ENCODE assay signal across 8 cellular contexts in the genomic region with DNA sequence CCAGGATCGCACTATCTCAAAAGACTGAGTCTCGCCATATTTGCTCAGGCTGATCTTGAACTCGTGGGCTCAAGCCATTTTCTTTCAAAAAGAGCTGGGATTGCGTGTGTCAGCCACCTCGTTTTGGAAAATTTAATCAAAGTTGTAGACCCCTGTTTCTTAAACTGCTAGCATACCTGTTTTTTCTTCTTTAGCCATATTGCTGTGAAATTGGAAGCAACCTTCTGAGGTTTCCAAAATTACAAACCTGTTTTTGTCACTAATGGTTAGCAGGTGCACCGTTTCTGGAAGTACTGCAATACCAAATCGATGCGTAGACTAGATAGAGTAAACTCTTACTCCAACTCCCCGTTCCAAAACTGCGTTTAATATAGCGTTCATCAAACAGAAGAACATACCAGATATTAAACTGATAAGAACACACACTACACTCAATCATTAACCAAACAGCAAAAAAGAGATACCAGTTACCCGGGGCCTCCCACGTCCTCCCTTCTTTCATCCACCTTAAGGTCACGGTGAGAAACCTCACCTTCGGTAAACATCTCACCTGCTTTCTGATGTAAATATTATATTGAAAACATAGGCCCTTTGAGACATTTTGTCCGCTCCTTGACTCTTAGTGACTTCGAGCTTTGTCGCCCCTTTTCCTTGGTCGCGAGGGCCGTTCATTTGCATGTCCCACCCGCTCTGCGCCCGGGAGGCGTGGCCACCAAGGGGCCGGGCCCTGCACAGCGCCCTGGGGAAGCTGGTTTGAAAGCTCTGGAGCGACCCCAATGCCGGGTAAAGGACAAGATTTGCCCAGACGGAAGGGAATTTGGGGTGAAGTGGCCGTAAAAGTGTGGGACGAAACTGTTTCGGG. TPM values are rescaled to one million over a fixed set of nuclear protein-coding genes. Genes with fewer than 3 reads are reported as not detected.
A peak's percentile ranks its signal among the peaks of the same experiment; 100 is the strongest.
DNase-seq lines count a peak whose midpoint lies in the region; ATAC-seq lines count a peak whose summit lies in the region.

RNU2-63P (minus strand) TSS at position 462 of the 862 bp plus-strand sequence.

- ATAC-seq in GM21737 (IDR thresholded peaks at IDR 0.05; ENCODE audit: unreplicated experiment), result peak; percentile 85

- peak; percentile 82 for DNase-seq in DMS79 (lab: John Stamatoyannopoulos, UW)
- DNase-seq in SIG-M5 treated with dmso at 0.1 percent for 504 hours (lab: John Stamatoyannopoulos, UW; ENCODE audit: unreplicated experiment), result peak; percentile 93
- peak; percentile 80 for DNase-seq in activated naive CD4-positive, alpha-beta T cell treated with Interleukin-2 at 50 U/mL for 16 hours
- peak; percentile 79 for DNase-seq in glomerular visceral epithelial cell (ENCODE audit: extremely low spot score)
- peak; percentile 54 for DNase-seq in occipital lobe (lab: John Stamatoyannopoulos, UW)

- H3K36me3 ChIP-seq in KOPT-K1 (ENCODE audit: insufficient read depth, low read length), result no peaks in the 10 kb centered on the region; the same call in 1 of the 2 replicates

- H3K9me3 ChIP-seq in KOPT-K1 (ENCODE audit: insufficient read depth, low read length, poor library complexity, severe bottlenecking), result peaks cover 14% of the 10 kb centered on the region

- H3K27ac ChIP-seq in KOPT-K1 (ENCODE audit: low read depth, low read length, poor library complexity, severe bottlenecking) (peak within 1 kb of the TSS; percentile 100), temporal lobe (ENCODE audit: low read depth, low read length) (peak within 1 kb of the TSS; percentile 80)

RNA-seq across cellular contexts. Expression of gene RNU2-63P, which starts in this region (rescaled TPM):
- total RNA-seq in occipital lobe (not detected), temporal lobe (not detected)

Comparison
In these comparisons a context has a peak if more than half of its experiments do, and no peak if none do; other contexts are left out.
1. Peak in every context shown above with its lines: DNase-seq, ATAC-seq and H3K27ac ChIP-seq.
2. Peak in DNase-seq in occipital lobe; RNA of the gene not detected or under 1 TPM.